ENCODE assay signal across 17 cellular contexts in the genomic region with DNA sequence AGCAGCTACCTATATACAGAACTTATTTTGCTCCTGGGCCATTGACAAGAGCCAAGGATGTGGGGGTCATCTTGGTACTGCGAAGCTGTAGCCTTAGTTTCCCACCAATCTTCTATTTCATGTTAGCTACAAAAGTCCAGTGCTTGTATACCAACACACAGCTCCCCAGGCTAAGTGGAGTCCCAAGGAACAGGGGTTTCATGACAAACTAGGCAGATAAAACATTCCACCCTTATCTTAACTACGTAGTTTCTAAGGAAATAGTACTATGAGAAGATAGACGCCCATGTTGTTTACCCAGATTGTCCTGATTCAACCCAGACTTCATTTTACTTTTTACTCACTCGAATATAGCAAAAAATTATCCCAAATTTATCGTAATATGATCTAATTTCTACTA.
"Had no signal": no experiment of that assay in that cellular context is flagged by ENCODE, and none has a peak within 500 bp of the region (broad histone marks: within the 10 kb centered on the region; RNA-seq: fewer than 3 reads in every experiment).

No MANE protein-coding gene starts in this region.

- FAIRE-seq: islet of Langerhans, small intestine, urothelium cell line had no signal

- H3K27me3 Mint-ChIP-seq: type B pancreatic cell had no signal

- H3K36me3 ChIP-seq: colonic mucosa, ovary, right atrium auricular region had no signal

- H3K27ac Mint-ChIP-seq: naive thymus-derived CD8-positive, alpha-beta T cell; type B pancreatic cell had no signal

- H3K27me3 ChIP-seq: colonic mucosa, gastroesophageal sphincter, hepatocyte, ovary, right atrium auricular region had no signal

- H3K4me3 ChIP-seq: colonic mucosa, gastroesophageal sphincter, hepatocyte, mucosa of descending colon, ovary, right atrium auricular region had no signal

- H2AFZ ChIP-seq: hepatocyte had no signal

- DNase-seq: colonic mucosa; dermis blood vessel endothelial cell; foreskin fibroblast; kidney glomerular epithelial cell; mucosa of descending colon; naive thymus-derived CD8-positive, alpha-beta T cell; ovary; small intestine; stimulated activated CD4-positive, alpha-beta T cell treated with anti-CD3 and anti-CD28 coated beads, Interleukin-12 subunit alpha, Interleukin-12 subunit beta, amount 100 ng/mL, for 4 hours; stimulated activated naive CD4-positive, alpha-beta T cell treated with Interleukin-2 at 50 U/mL for 16 hours had no signal

- H3K27ac ChIP-seq: colonic mucosa, gastroesophageal sphincter, hepatocyte, ovary, right atrium auricular region had no signal

- H3K79me2 ChIP-seq: hepatocyte had no signal

- H3K9me3 ChIP-seq: colonic mucosa, gastroesophageal sphincter, mucosa of descending colon, ovary, right atrium auricular region had no signal

- H3K4me2 ChIP-seq: hepatocyte had no signal

- H3K9me3 Mint-ChIP-seq: type B pancreatic cell had no signal

- ATAC-seq: gastroesophageal sphincter; mucosa of descending colon; naive thymus-derived CD8-positive, alpha-beta T cell had no signal

- H3K4me1 ChIP-seq: colonic mucosa, gastroesophageal sphincter, right atrium auricular region had no signal

- H3K4me3 Mint-ChIP-seq: naive thymus-derived CD8-positive, alpha-beta T cell; neural crest cell; type B pancreatic cell had no signal
